In the genomic region with DNA sequence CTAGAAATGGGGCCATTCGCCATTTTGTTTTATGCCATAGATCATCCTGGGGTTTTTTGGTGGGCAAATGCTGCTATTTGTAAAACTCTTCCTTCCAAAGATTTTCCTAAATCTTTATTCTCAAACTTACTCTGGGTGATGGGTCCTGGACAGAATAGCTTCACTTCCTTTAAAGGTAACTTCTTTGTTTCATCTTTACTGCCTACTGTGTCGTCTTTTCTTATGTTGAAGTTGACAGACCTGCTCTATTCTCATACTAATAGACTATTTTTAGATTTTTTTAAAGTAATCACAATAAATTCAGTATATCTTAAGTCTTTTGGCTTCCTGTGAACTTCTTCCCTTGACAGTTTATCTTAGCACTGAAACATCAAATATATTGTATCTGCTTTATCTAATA, we compare ENCODE assay signal across 20 cellular contexts.
DNase-seq lines count a peak whose midpoint lies in the region; ATAC-seq and TF ChIP-seq lines count a peak whose summit lies in the region.
"Had no signal": no experiment of that assay in that cellular context is flagged by ENCODE, and none has a peak within 500 bp of the region (broad histone marks: within the 10 kb centered on the region; RNA-seq: fewer than 3 reads in every experiment).

No MANE protein-coding gene starts in this region.

- peak overlapping the region; percentile 63 for H3K4me3 Mint-ChIP-seq in GM23338
- H3K4me3 Mint-ChIP-seq in nephron, result no peak overlapping the region
- H3K4me3 Mint-ChIP-seq: CD8-positive, alpha-beta memory T cell had no signal

- BruUV-seq in Panc1 (replicated peaks; lab: Mats Ljungman, UMichigan), result TSS peak; percentile 12

- no peaks in the 10 kb centered on the region for H3K9me2 ChIP-seq in GM23338 (ENCODE audit: insufficient read depth)

- DNase-seq in GM23338 (ENCODE audit: low spot score) (peak; percentile 76), Panc1 (ENCODE audit: low read depth, low spot score) (no peak), iPS DF 4.7 (ENCODE audit: extremely low read depth, low spot score) (peak; percentile 46), NCI-H510A (lab: John Stamatoyannopoulos, UW) (no peak), tibial nerve (ENCODE audit: low spot score in 2 of 2) (no peak)
- no peak for DNase-seq in stimulated activated CD8-positive, alpha-beta memory T cell treated with anti-CD3 and anti-CD28 coated beads, Interleukin-4, amount 100 ng/mL, for 48 hours
- DNase-seq: Calu3; CD8-positive, alpha-beta memory T cell; DMS153; HCEC 1CT; Karpas-422; NCI-H1694; NCI-H2081; NCI-H2171; NCI-H345; NCI-H524 treated with DMSO at 0.1 percent for 48 hours; OCI-M1; Right ventricle myocardium superior had no signal

- intact Hi-C loops in Panc1 (cut with micrococcal nuclease; ENCODE audit: unreplicated experiment), result no loop called here

- TF ChIP-seq CTCF in GM23338 (conservative IDR thresholded peaks at IDR 0.05; ENCODE audit: low read depth in 2 of 2), result no peak
- no peak for TF ChIP-seq CTCF in Panc1 (IDR thresholded peaks at IDR 0.05)
- TF ChIP-seq CTCF in nephron (IDR thresholded peaks at IDR 0.05; ENCODE audit: unreplicated experiment in 3 of 3), result no peak
- TF ChIP-seq CTCF in tibial nerve (IDR thresholded peaks at IDR 0.05), result no peak

- H3K36me3 Mint-ChIP-seq in GM23338 (ENCODE audit: low read depth), result peaks cover 54% of the 10 kb centered on the region
- H3K36me3 Mint-ChIP-seq in nephron (ENCODE audit: low read depth), result peaks cover 91% of the 10 kb centered on the region
- H3K36me3 Mint-ChIP-seq: CD8-positive, alpha-beta memory T cell had no signal

- H3K9me3 Mint-ChIP-seq in GM23338 (no peaks in the 10 kb centered on the region; the same call in 2 of the 3 replicates), nephron (no peaks in the 10 kb centered on the region)
- H3K9me3 Mint-ChIP-seq: CD8-positive, alpha-beta memory T cell had no signal

- peak overlapping the region; percentile 46 for H3K4me2 ChIP-seq in GM23338

- no peaks in the 10 kb centered on the region for H4K20me1 ChIP-seq in GM23338 (replicated peaks; ENCODE audit: insufficient read depth)

- WGBS in tibial nerve, 2 donors, result 97 to 98% methylated on average over 2 of the region's 2 CpGs

- CTCF ChIA-PET in Panc1 (lab: Charles Lee), result no interaction called here

- H3K27me3 Mint-ChIP-seq in GM23338 (ENCODE audit: insufficient read depth, low read depth, poor library complexity), result peaks cover 2% of the 10 kb centered on the region
- no peaks in the 10 kb centered on the region for H3K27me3 Mint-ChIP-seq in nephron (ENCODE audit: low read depth)

- H3K4me1 Mint-ChIP-seq in GM23338, result peaks cover 60% of the 10 kb centered on the region
- peaks cover 7% of the 10 kb centered on the region for H3K4me1 Mint-ChIP-seq in nephron
- H3K4me1 Mint-ChIP-seq: CD8-positive, alpha-beta memory T cell had no signal

- ATAC-seq in GM23338 (peak; percentile 95), Panc1 (no peak)

- in situ Hi-C loops in Panc1 (cut with HindIII; ENCODE audit: low pct_unique_long_range_greater_than_20kb, low sequenced_read_pairs), result no loop called here

- no peaks in the 10 kb centered on the region for H3F3A ChIP-seq in GM23338 (replicated peaks; ENCODE audit: low read depth)

- no peaks in the 10 kb centered on the region for H3K27me3 ChIP-seq in GM23338 (ENCODE audit: insufficient read depth)
- H3K27me3 ChIP-seq in Panc1 (ENCODE audit: control insufficient read depth, insufficient read depth, low read length), result no peaks in the 10 kb centered on the region
- no peaks in the 10 kb centered on the region for H3K27me3 ChIP-seq in tibial nerve

- H3K4me3 ChIP-seq in GM23338, result peak overlapping the region; percentile 24
- H3K4me3 ChIP-seq in Panc1 (ENCODE audit: low read depth in 2 of 2, low read length in 2 of 2), result no peak overlapping the region
- no peak overlapping the region for H3K4me3 ChIP-seq in tibial nerve

- TF ChIP-seq EP300 in tibial nerve (IDR thresholded peaks at IDR 0.05), result no peak

- H3K36me3 ChIP-seq in GM23338 (ENCODE audit: insufficient read depth) (no peaks in the 10 kb centered on the region), Panc1 (ENCODE audit: control insufficient read depth, insufficient read depth, low read length) (peaks cover 13% of the 10 kb centered on the region; the same call in 1 of the 2 replicates), tibial nerve (peaks cover 0 to 56% (median 0%) of the 10 kb centered on the region in 3 donors)

- H3K9me3 ChIP-seq in Panc1 (ENCODE audit: control insufficient read depth, insufficient read depth, low read depth, low read length) (no peaks in the 10 kb centered on the region), tibial nerve (no peaks in the 10 kb centered on the region)

- H3K4me1 ChIP-seq in GM23338 (ENCODE audit: insufficient read depth), result peaks cover 43% of the 10 kb centered on the region
- no peaks in the 10 kb centered on the region for H3K4me1 ChIP-seq in Panc1 (ENCODE audit: control insufficient read depth, insufficient read depth, low read length)
- peaks cover 0 to 9% (median 0%) of the 10 kb centered on the region in 4 donors for H3K4me1 ChIP-seq in tibial nerve

- H3K79me2 ChIP-seq in GM23338 (replicated peaks; ENCODE audit: insufficient read depth), result peaks cover 14% of the 10 kb centered on the region; the same call in 1 of the 2 replicates

- H3K27ac ChIP-seq in GM23338 (ENCODE audit: low read depth) (peak overlapping the region; percentile 61), Panc1 (ENCODE audit: low read length) (no peak overlapping the region), tibial nerve (peak overlapping the region in 1 of 4 donors; percentile 32)
- H3K27ac ChIP-seq: C4-2B had no signal

- H3K27ac Mint-ChIP-seq in GM23338, result peak overlapping the region; percentile 63
- H3K27ac Mint-ChIP-seq in nephron, result peak overlapping the region in 2 of 3 experiments; percentile 0 to 59
- H3K27ac Mint-ChIP-seq: CD8-positive, alpha-beta memory T cell had no signal

- POLR2A ChIA-PET in Panc1 (lab: Charles Lee), result no interaction called here

- no peak for TF ChIP-seq POLR2A in tibial nerve (IDR thresholded peaks at IDR 0.05)

- no peak overlapping the region for H2AFZ ChIP-seq in GM23338

TF ChIP-seq in GM23338, 12 proteins besides CTCF, POLR2A, EP300 and RAD21 (continues in another document):
- TF ChIP-seq ZNF462 (CRISPR knock-in tag; IDR thresholded peaks at IDR 0.05), result no peak
- TF ChIP-seq NANOG (IDR thresholded peaks at IDR 0.05; ENCODE audit: borderline replicate concordance), result peak; percentile 62; the same call in 1 of the 2 replicates
- TF ChIP-seq JUNB (IDR thresholded peaks at IDR 0.05; ENCODE audit: unreplicated experiment), result no peak
- no peak for TF ChIP-seq STAT1 (IDR thresholded peaks at IDR 0.05; ENCODE audit: unreplicated experiment)

Comparison
In these comparisons a context has a peak if more than half of its experiments do, and no peak if none do; other contexts are left out.
1. DNase-seq: peak in GM23338 (single experiment) and iPS DF 4.7 (single experiment); none in Panc1 (single experiment), NCI-H510A (single experiment), stimulated activated CD8-positive, alpha-beta memory T cell treated with anti-CD3 and anti-CD28 coated beads, Interleukin-4, amount 100 ng/mL, for 48 hours (single experiment) and tibial nerve (0 of 2).